Comparison of ENCODE assay signal across 1 cellular context in the genomic region with DNA sequence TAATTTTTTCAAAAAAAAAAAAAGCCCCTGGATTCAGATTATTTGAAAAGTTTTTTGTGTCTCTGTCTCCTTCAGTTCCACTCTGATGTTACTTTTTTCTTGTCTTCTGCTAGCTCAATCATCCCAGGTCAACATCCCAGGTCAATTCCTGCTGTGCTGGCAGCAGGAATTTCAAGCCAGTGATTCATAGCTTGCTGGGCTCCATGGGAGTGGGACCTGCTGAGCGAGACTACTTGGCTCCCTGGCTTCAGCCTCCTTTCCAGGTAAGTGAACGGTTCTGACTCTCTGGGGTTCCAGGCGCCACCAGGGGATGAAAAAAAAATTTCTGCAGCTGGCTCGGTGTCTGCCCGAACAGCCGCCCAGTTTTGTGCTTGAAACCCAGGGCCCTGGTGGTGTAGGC.
A peak's percentile ranks its signal among the peaks of the same experiment; 100 is the strongest.
TF ChIP-seq lines count a peak whose summit lies in the region.

No MANE protein-coding gene starts in this region.

TF ChIP-seq in WTC11, 78 proteins besides CTCF, POLR2A, EP300 and RAD21 (continued from another document):
- no peak for TF ChIP-seq ZNF281 (CRISPR knock-in tag; IDR thresholded peaks at IDR 0.05)
- peak; percentile 98 for TF ChIP-seq ZNF423 (CRISPR knock-in tag; IDR thresholded peaks at IDR 0.05)
- TF ChIP-seq TCF7 (CRISPR knock-in tag; IDR thresholded peaks at IDR 0.05; ENCODE audit: low read depth) = no peak
- TF ChIP-seq, protein P1, sequence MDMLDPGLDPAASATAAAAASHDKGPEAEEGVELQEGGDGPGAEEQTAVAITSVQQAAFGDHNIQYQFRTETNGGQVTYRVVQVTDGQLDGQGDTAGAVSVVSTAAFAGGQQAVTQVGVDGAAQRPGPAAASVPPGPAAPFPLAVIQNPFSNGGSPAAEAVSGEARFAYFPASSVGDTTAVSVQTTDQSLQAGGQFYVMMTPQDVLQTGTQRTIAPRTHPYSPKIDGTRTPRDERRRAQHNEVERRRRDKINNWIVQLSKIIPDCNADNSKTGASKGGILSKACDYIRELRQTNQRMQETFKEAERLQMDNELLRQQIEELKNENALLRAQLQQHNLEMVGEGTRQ (CRISPR knock-in tag; IDR thresholded peaks at IDR 0.05) = no peak
- TF ChIP-seq, protein P2, sequence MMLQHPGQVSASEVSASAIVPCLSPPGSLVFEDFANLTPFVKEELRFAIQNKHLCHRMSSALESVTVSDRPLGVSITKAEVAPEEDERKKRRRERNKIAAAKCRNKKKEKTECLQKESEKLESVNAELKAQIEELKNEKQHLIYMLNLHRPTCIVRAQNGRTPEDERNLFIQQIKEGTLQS (CRISPR knock-in tag; conservative IDR thresholded peaks at IDR 0.05) = no peak
- no peak for TF ChIP-seq NR3C1 (CRISPR knock-in tag; conservative IDR thresholded peaks at IDR 0.05; ENCODE audit: low read depth)
